ENCODE assay signal across 18 cellular contexts in genomic region chr1:199029855-199030254, GRCh38.
DNase-seq lines count a peak whose midpoint lies in the region; ATAC-seq and TF ChIP-seq lines count a peak whose summit lies in the region.
"Had no signal": no experiment of that assay in that cellular context is flagged by ENCODE, and none has a peak within 500 bp of the region (broad histone marks: within the 10 kb centered on the region; RNA-seq: fewer than 3 reads in every experiment).

No MANE protein-coding gene starts in this region.

- no peak overlapping the region for H3K9ac ChIP-seq in fibroblast of lung (ENCODE audit: insufficient read depth, low read length)

- H3K4me1 ChIP-seq in fibroblast of lung (ENCODE audit: control insufficient read depth, extremely low read depth, insufficient read depth, low read length) = no peaks in the 10 kb centered on the region
- no peaks in the 10 kb centered on the region for H3K4me1 ChIP-seq in breast epithelium
- H3K4me1 ChIP-seq: A549, esophagus squamous epithelium, transverse colon had no signal

- TF ChIP-seq POLR2A in breast epithelium (IDR thresholded peaks at IDR 0.05) = no peak

- no peak overlapping the region for H3K4me2 ChIP-seq in fibroblast of lung (ENCODE audit: extremely low read depth, insufficient read depth, low read length)
- H3K4me2 ChIP-seq: A549 had no signal

- intact Hi-C loops in activated CD4-positive, alpha-beta T cell treated with anti-CD3 and anti-CD28 coated beads, Interleukin-2, amount 10 ng/mL, durations not matched to agents 24 days and 14 days (cut with micrococcal nuclease) = loop anchor here (2.0 kb wide), 1 partner anchor 21 kb away; no protein-coding TSS in a partner anchor
- intact Hi-C loops in breast epithelium (cut with DNase I; ENCODE audit: low total_unique reads) = no loop called here

- no peaks in the 10 kb centered on the region for H3K79me2 ChIP-seq in fibroblast of lung (ENCODE audit: control insufficient read depth, insufficient read depth, low read length)

- H3K27me3 ChIP-seq in fibroblast of lung (ENCODE audit: control insufficient read depth, insufficient read depth, low read length) (no peaks in the 10 kb centered on the region), breast epithelium (no peaks in the 10 kb centered on the region)
- H3K27me3 ChIP-seq: esophagus squamous epithelium, transverse colon had no signal

- H3K4me3 ChIP-seq in fibroblast of lung (replicated peaks in 1 of 4; ENCODE audit: control extremely low read depth in 1 of 4, insufficient read depth in 1 of 4, low read depth in 3 of 4, low read length in 4 of 4) = no peak overlapping the region
- H3K4me3 ChIP-seq in breast epithelium = no peak overlapping the region
- H3K4me3 ChIP-seq: A549, esophagus squamous epithelium, K562, transverse colon had no signal

- H3K4me3 Mint-ChIP-seq in activated CD4-positive, alpha-beta T cell treated with anti-CD3 and anti-CD28 coated beads, Interleukin-2, amount 10 ng/mL, durations not matched to agents 24 days and 14 days = peak overlapping the region; percentile 12
- H3K4me3 Mint-ChIP-seq in T-helper 1 cell treated with Interleukin-12 subunit alpha and Interleukin-12 subunit beta and Interleukin-4 antibody, amounts not matched to agents 30 μg/mL and 1 μg/mL, for 36 hours = no peak overlapping the region
- H3K4me3 Mint-ChIP-seq in stimulated activated naive CD8-positive, alpha-beta T cell treated with anti-CD3 and anti-CD28 coated beads, Interleukin-15, amount 100 ng/mL, for 72 hours = no peak overlapping the region
- H3K4me3 Mint-ChIP-seq: central memory CD8-positive, alpha-beta T cell; mesothelial cell of epicardium had no signal

- H4K20me1 ChIP-seq in fibroblast of lung (ENCODE audit: control insufficient read depth, extremely low read depth, insufficient read depth, low read length) = no peaks in the 10 kb centered on the region

- H3K27ac ChIP-seq in fibroblast of lung (ENCODE audit: insufficient read depth, low read length) (no peak overlapping the region), breast epithelium (no peak overlapping the region)
- H3K27ac ChIP-seq: A549, esophagus squamous epithelium, transverse colon had no signal

- H2AFZ ChIP-seq in fibroblast of lung (ENCODE audit: low read length) = no peak overlapping the region

- peak; percentile 65 for ATAC-seq in stimulated activated naive CD8-positive, alpha-beta T cell treated with anti-CD3 and anti-CD28 coated beads, Interleukin-15, amount 100 ng/mL, for 72 hours
- ATAC-seq: A549, K562 had no signal

- peaks cover 16% of the 10 kb centered on the region for H3K9me3 Mint-ChIP-seq in activated CD4-positive, alpha-beta T cell treated with anti-CD3 and anti-CD28 coated beads, Interleukin-2, amount 10 ng/mL, durations not matched to agents 24 days and 14 days
- peaks cover 38% of the 10 kb centered on the region for H3K9me3 Mint-ChIP-seq in T-helper 1 cell treated with Interleukin-12 subunit alpha and Interleukin-12 subunit beta and Interleukin-4 antibody, amounts not matched to agents 30 μg/mL and 1 μg/mL, for 36 hours
- peaks cover 10 to 17% of the 10 kb centered on the region in 2 donors for H3K9me3 Mint-ChIP-seq in stimulated activated naive CD8-positive, alpha-beta T cell treated with anti-CD3 and anti-CD28 coated beads, Interleukin-15, amount 100 ng/mL, for 72 hours

- TF ChIP-seq CTCF in fibroblast of lung (conservative IDR thresholded peaks at IDR 0.05 in 1 of 2, IDR thresholded peaks at IDR 0.05 in 1 of 2; ENCODE audit: low read depth in 1 of 2, low read length in 2 of 2) = no peak
- no peak for TF ChIP-seq CTCF in breast epithelium (IDR thresholded peaks at IDR 0.05)

- DNase-seq in activated CD4-positive, alpha-beta T cell treated with anti-CD3 and anti-CD28 coated beads, Interleukin-2, amount 10 ng/mL, durations not matched to agents 24 days and 14 days = no peak
- no peak for DNase-seq in activated CD4-positive, alpha-beta T cell treated with anti-CD3 and anti-CD28 coated beads, Interleukin-2, amount 50 U/mL, for 4 hours
- DNase-seq in fibroblast of lung (ENCODE audit: low read depth in 2 of 2) = peak; percentile 14 to 83
- no peak for DNase-seq in stimulated activated naive CD8-positive, alpha-beta T cell treated with anti-CD3 and anti-CD28 coated beads, Interleukin-15, amount 100 ng/mL, for 72 hours
- no peak for DNase-seq in activated CD8-positive, alpha-beta memory T cell treated with anti-CD3 and anti-CD28 coated beads, Interleukin-2, amount 50 U/mL, for 48 hours
- no peak for DNase-seq in cerebellum (ENCODE audit: low spot score)
- DNase-seq in breast epithelium (ENCODE audit: low spot score in 2 of 2) = no peak
- DNase-seq: DMS 273 treated with DMSO at 0.1 percent for 48 hours; esophagus squamous epithelium; NCI-H2081; NK-92 treated with Interleukin-12 subunit alpha and Interleukin-12 subunit beta, amount 100 ng/mL, for 24 hours; posterior cingulate gyrus; transverse colon had no signal

- H3K4me1 Mint-ChIP-seq in activated CD4-positive, alpha-beta T cell treated with anti-CD3 and anti-CD28 coated beads, Interleukin-2, amount 10 ng/mL, durations not matched to agents 24 days and 14 days = peaks cover 36% of the 10 kb centered on the region
- peaks cover 52% of the 10 kb centered on the region for H3K4me1 Mint-ChIP-seq in T-helper 1 cell treated with Interleukin-12 subunit alpha and Interleukin-12 subunit beta and Interleukin-4 antibody, amounts not matched to agents 30 μg/mL and 1 μg/mL, for 36 hours (ENCODE audit: low read depth)
- peaks cover 31% of the 10 kb centered on the region for H3K4me1 Mint-ChIP-seq in stimulated activated naive CD8-positive, alpha-beta T cell treated with anti-CD3 and anti-CD28 coated beads, Interleukin-15, amount 100 ng/mL, for 72 hours

- no peaks in the 10 kb centered on the region for H3K27me3 Mint-ChIP-seq in activated CD4-positive, alpha-beta T cell treated with anti-CD3 and anti-CD28 coated beads, Interleukin-2, amount 10 ng/mL, durations not matched to agents 24 days and 14 days
- no peaks in the 10 kb centered on the region for H3K27me3 Mint-ChIP-seq in T-helper 1 cell treated with Interleukin-12 subunit alpha and Interleukin-12 subunit beta and Interleukin-4 antibody, amounts not matched to agents 30 μg/mL and 1 μg/mL, for 36 hours (ENCODE audit: low read depth)
- no peaks in the 10 kb centered on the region for H3K27me3 Mint-ChIP-seq in stimulated activated naive CD8-positive, alpha-beta T cell treated with anti-CD3 and anti-CD28 coated beads, Interleukin-15, amount 100 ng/mL, for 72 hours
- H3K27me3 Mint-ChIP-seq: central memory CD8-positive, alpha-beta T cell had no signal

- H3K9me3 ChIP-seq in fibroblast of lung (ENCODE audit: control insufficient read depth, insufficient read depth, low read depth, low read length) = no peaks in the 10 kb centered on the region
- peaks cover 0 to 3% of the 10 kb centered on the region in 2 donors for H3K9me3 ChIP-seq in breast epithelium
- H3K9me3 ChIP-seq: A549, esophagus squamous epithelium, transverse colon had no signal

- no peaks in the 10 kb centered on the region for H3K36me3 ChIP-seq in fibroblast of lung (ENCODE audit: control insufficient read depth, insufficient read depth, low read length)
- no peaks in the 10 kb centered on the region for H3K36me3 ChIP-seq in breast epithelium
- H3K36me3 ChIP-seq: esophagus squamous epithelium, transverse colon had no signal

- peak overlapping the region; percentile 57 for H3K27ac Mint-ChIP-seq in activated CD4-positive, alpha-beta T cell treated with anti-CD3 and anti-CD28 coated beads, Interleukin-2, amount 10 ng/mL, durations not matched to agents 24 days and 14 days
- peak overlapping the region; percentile 8 for H3K27ac Mint-ChIP-seq in T-helper 1 cell treated with Interleukin-12 subunit alpha and Interleukin-12 subunit beta and Interleukin-4 antibody, amounts not matched to agents 30 μg/mL and 1 μg/mL, for 36 hours
- H3K27ac Mint-ChIP-seq in stimulated activated naive CD8-positive, alpha-beta T cell treated with anti-CD3 and anti-CD28 coated beads, Interleukin-15, amount 100 ng/mL, for 72 hours = no peak overlapping the region
- H3K27ac Mint-ChIP-seq: mesothelial cell of epicardium had no signal

- H3K36me3 Mint-ChIP-seq in activated CD4-positive, alpha-beta T cell treated with anti-CD3 and anti-CD28 coated beads, Interleukin-2, amount 10 ng/mL, durations not matched to agents 24 days and 14 days (ENCODE audit: low read depth) = peaks cover 26% of the 10 kb centered on the region
- H3K36me3 Mint-ChIP-seq in T-helper 1 cell treated with Interleukin-12 subunit alpha and Interleukin-12 subunit beta and Interleukin-4 antibody, amounts not matched to agents 30 μg/mL and 1 μg/mL, for 36 hours (ENCODE audit: low read depth) = peaks cover 23% of the 10 kb centered on the region

Comparison
In these comparisons a context has a peak if more than half of its experiments do, and no peak if none do; other contexts are left out.
1. DNase-seq: peak in fibroblast of lung (2 of 2); none in activated CD4-positive, alpha-beta T cell treated with anti-CD3 and anti-CD28 coated beads, Interleukin-2, amount 10 ng/mL, durations not matched to agents 24 days and 14 days (single experiment), activated CD4-positive, alpha-beta T cell treated with anti-CD3 and anti-CD28 coated beads, Interleukin-2, amount 50 U/mL, for 4 hours (0 of 2), stimulated activated naive CD8-positive, alpha-beta T cell treated with anti-CD3 and anti-CD28 coated beads, Interleukin-15, amount 100 ng/mL, for 72 hours (0 of 2), activated CD8-positive, alpha-beta memory T cell treated with anti-CD3 and anti-CD28 coated beads, Interleukin-2, amount 50 U/mL, for 48 hours (single experiment), cerebellum (single experiment) and breast epithelium (0 of 2).
2. H3K27ac Mint-ChIP-seq: peak in activated CD4-positive, alpha-beta T cell treated with anti-CD3 and anti-CD28 coated beads, Interleukin-2, amount 10 ng/mL, durations not matched to agents 24 days and 14 days (single experiment) and T-helper 1 cell treated with Interleukin-12 subunit alpha and Interleukin-12 subunit beta and Interleukin-4 antibody, amounts not matched to agents 30 μg/mL and 1 μg/mL, for 36 hours (single experiment); none in stimulated activated naive CD8-positive, alpha-beta T cell treated with anti-CD3 and anti-CD28 coated beads, Interleukin-15, amount 100 ng/mL, for 72 hours (0 of 2).